In the genomic region with DNA sequence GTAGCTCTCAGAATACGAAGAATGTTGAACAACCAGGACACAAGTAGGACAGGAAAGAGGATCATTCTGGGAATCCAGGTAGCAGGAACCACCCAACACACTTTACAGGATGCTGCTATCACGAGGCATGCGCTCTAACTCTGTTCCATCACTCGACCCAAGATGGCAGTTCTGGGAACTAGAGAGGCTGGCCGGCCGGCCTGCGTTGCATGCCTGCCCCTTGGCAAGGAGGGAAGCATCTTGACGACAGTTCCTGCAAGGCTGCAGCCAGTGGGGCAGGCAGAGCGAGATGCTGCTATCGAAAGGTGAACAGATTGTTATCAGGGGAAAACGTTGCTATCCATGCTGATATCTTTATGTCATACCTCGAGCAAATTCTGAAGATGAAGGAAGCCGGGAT, we compare ENCODE assay signal across 38 cellular contexts. TPM values are rescaled to one million over a fixed set of nuclear protein-coding genes. Genes with fewer than 3 reads are reported as not detected.
"Had no signal": no experiment of that assay in that cellular context is flagged by ENCODE, and none has a peak within 500 bp of the region (broad histone marks: within the 10 kb centered on the region; RNA-seq: fewer than 3 reads in every experiment).

No MANE protein-coding gene starts in this region.

- H3K27me3 ChIP-seq: MG63 had no signal

- H3K4me2 ChIP-seq: KMS-11 had no signal

- H3K4me3 ChIP-seq: MG63 had no signal

- DNase-seq: Karpas-422, Kasumi-1, MG63, MM.1S, NCI-H1048, NCI-H1092, NCI-H1092 treated with DMSO at 0.1 percent for 48 hours, NCI-H1105, NCI-H1105 treated with DMSO at 0.1 percent for 48 hours, NCI-H1417, NCI-H1417 treated with DMSO at 0.1 percent for 48 hours, NCI-H1436, NCI-H1436 treated with DMSO at 0.1 percent for 48 hours, NCI-H146, NCI-H1694, NCI-H1694 treated with DMSO at 0.1 percent for 48 hours, NCI-H187, NCI-H187 treated with DMSO at 0.1 percent for 48 hours, NCI-H1930, NCI-H2029, NCI-H2029 treated with DMSO at 0.1 percent for 48 hours, NCI-H2081, NCI-H2081 treated with DMSO at 0.1 percent for 48 hours, NCI-H2107, NCI-H2171, NCI-H2171 treated with DMSO at 0.1 percent for 48 hours, NCI-H2227 treated with DMSO at 0.1 percent for 48 hours, NCI-H226, NCI-H345, NCI-H446, NCI-H446 treated with DMSO at 0.1 percent for 48 hours, NCI-H510A, NCI-H510A treated with DMSO at 0.1 percent for 48 hours had no signal

- H3K9me3 ChIP-seq: MG63 had no signal

- H3K27ac ChIP-seq: KMS-11 had no signal

- H3K36me3 ChIP-seq: MG63 had no signal

RNA-seq across cellular contexts. Expression of a gene that starts 48.2 kb away (rescaled TPM):
- total RNA-seq: LHCN-M2, M059J, MCF 10A, NCI-H460 had no signal

RNA-seq across cellular contexts. Expression of a gene that starts 55.1 kb away (rescaled TPM):
- total RNA-seq: M059J, MCF 10A had no signal
